Comparison of ENCODE assay signal across 1 cellular context in genomic region chr4:99573735-99574368, GRCh38.
TF ChIP-seq lines count a peak whose summit lies in the region.

No MANE protein-coding gene starts in this region.

TF ChIP-seq in GM23338, 12 proteins besides CTCF, POLR2A, EP300 and RAD21 (continued from another document):
- no peak for TF ChIP-seq ZNF462 (CRISPR knock-in tag; IDR thresholded peaks at IDR 0.05)
- no peak for TF ChIP-seq STAT1 (IDR thresholded peaks at IDR 0.05; ENCODE audit: unreplicated experiment)
- TF ChIP-seq CREB1 (CRISPR knock-in tag; IDR thresholded peaks at IDR 0.05; ENCODE audit: low read depth) = no peak
- TF ChIP-seq JUNB (IDR thresholded peaks at IDR 0.05; ENCODE audit: unreplicated experiment) = no peak
- TF ChIP-seq ZNF114 (CRISPR knock-in tag; IDR thresholded peaks at IDR 0.05) = no peak
- no peak for TF ChIP-seq EZH2phosphoT487 (IDR thresholded peaks at IDR 0.05; ENCODE audit: unreplicated experiment)
- TF ChIP-seq ETS1 (IDR thresholded peaks at IDR 0.05) = no peak
- TF ChIP-seq POLR2AphosphoS5 (IDR thresholded peaks at IDR 0.05; ENCODE audit: low read depth) = no peak
- TF ChIP-seq ZNF331 (CRISPR knock-in tag; IDR thresholded peaks at IDR 0.05; ENCODE audit: low read depth) = no peak
- TF ChIP-seq REST (IDR thresholded peaks at IDR 0.05; ENCODE audit: unreplicated experiment) = no peak
- no peak for TF ChIP-seq NANOG (IDR thresholded peaks at IDR 0.05; ENCODE audit: borderline replicate concordance)
